Comparison of ENCODE assay signal across 8 cellular contexts in the genomic region with DNA sequence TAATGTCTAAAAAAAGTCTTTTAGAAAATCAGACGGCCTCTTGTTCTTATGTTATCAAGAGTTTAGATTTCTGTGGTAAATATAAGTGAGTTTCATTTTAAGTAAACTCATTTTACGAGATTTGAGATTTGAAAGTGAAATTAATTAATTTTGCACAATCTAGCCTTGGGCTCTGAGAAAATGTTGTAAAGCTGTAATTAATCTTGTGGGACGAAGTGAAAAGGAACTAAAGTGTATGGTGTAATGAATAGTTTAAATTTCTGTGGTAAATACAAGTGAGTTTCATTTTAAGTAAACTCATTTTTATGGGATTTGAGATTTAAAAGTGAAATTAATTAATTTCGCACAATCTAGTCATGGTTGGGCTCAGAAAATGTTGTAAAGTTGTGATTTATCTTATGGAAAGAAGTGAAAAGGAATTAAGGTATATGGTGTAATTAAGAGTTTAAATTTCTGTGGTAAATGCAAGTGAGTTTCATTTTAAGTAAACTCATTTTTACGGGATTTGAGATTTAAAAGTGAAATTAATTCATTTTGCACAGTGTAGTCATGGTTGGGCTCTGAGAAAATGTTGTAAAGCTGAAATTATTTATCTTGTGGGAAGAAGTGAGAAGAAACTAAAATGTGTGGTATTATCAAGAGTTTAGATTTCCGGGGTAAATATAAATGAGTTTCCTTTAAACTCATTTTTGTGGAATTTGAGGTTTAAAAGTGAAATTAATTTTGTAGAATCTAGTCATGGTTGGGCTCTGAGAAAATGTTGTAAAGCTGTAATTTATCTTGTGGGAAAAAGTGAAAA. TPM values are rescaled to one million over a fixed set of nuclear protein-coding genes. Genes with fewer than 3 reads are reported as not detected.
A peak's percentile ranks its signal among the peaks of the same experiment; 100 is the strongest.
DNase-seq lines count a peak whose midpoint lies in the region; ATAC-seq and TF ChIP-seq lines count a peak whose summit lies in the region.

No MANE protein-coding gene starts in this region.

- H3K4me3 ChIP-seq in kidney epithelial cell (ENCODE audit: low read depth, low read length) (peak overlapping the region; percentile 67), thoracic aorta (peak overlapping the region; percentile 85)

- peaks cover 25% of the 10 kb centered on the region for H3K4me1 Mint-ChIP-seq in activated CD4-positive, alpha-beta T cell treated with anti-CD3 and anti-CD28 coated beads, Interleukin-2, amount 10 ng/mL, durations not matched to agents 7 days and 5 days
- peaks cover 48% of the 10 kb centered on the region for H3K4me1 Mint-ChIP-seq in activated naive CD8-positive, alpha-beta T cell treated with anti-CD3 and anti-CD28 coated beads, Interleukin-2, amount 50 U/mL, for 24 hours

- no peaks in the 10 kb centered on the region for H3K36me3 Mint-ChIP-seq in activated CD4-positive, alpha-beta T cell treated with anti-CD3 and anti-CD28 coated beads, Interleukin-2, amount 10 ng/mL, durations not matched to agents 7 days and 5 days (ENCODE audit: low read depth)
- H3K36me3 Mint-ChIP-seq in activated naive CD8-positive, alpha-beta T cell treated with anti-CD3 and anti-CD28 coated beads, Interleukin-2, amount 50 U/mL, for 24 hours (ENCODE audit: low read depth), result no peaks in the 10 kb centered on the region

- no peak for TF ChIP-seq CTCF in kidney epithelial cell (IDR thresholded peaks at IDR 0.05; ENCODE audit: insufficient read depth, low read length, poor library complexity, severe bottlenecking)
- no peak for TF ChIP-seq CTCF in thoracic aorta (IDR thresholded peaks at IDR 0.05)

- H3K36me3 ChIP-seq in kidney epithelial cell (ENCODE audit: control insufficient read depth, insufficient read depth, low read length) (no peaks in the 10 kb centered on the region), thoracic aorta (no peaks in the 10 kb centered on the region)

- intact Hi-C loops in posterior vena cava (cut with DNase I), result no loop called here

- DNase-seq in activated CD4-positive, alpha-beta T cell treated with anti-CD3 and anti-CD28 coated beads, Interleukin-2, amount 10 ng/mL, durations not matched to agents 7 days and 5 days, result no peak
- DNase-seq in activated CD4-positive, alpha-beta T cell treated with anti-CD3 and anti-CD28 coated beads for 1 hour, result no peak
- no peak for DNase-seq in activated naive CD8-positive, alpha-beta T cell treated with anti-CD3 and anti-CD28 coated beads, Interleukin-2, amount 50 U/mL, for 24 hours
- DNase-seq in kidney epithelial cell (ENCODE audit: low read depth) (no peak), thoracic aorta (ENCODE audit: low spot score) (no peak), NCI-H1105 (lab: John Stamatoyannopoulos, UW) (no peak), posterior vena cava (ENCODE audit: low spot score) (no peak)

- peak overlapping the region; percentile 89 for H3K4me3 Mint-ChIP-seq in activated CD4-positive, alpha-beta T cell treated with anti-CD3 and anti-CD28 coated beads, Interleukin-2, amount 10 ng/mL, durations not matched to agents 7 days and 5 days
- peak overlapping the region; percentile 83 for H3K4me3 Mint-ChIP-seq in activated naive CD8-positive, alpha-beta T cell treated with anti-CD3 and anti-CD28 coated beads, Interleukin-2, amount 50 U/mL, for 24 hours

- CTCF ChIA-PET in activated CD4-positive, alpha-beta T cell treated with anti-CD3 and anti-CD28 coated beads, Interleukin-2, amount 10 ng/mL, durations not matched to agents 7 days and 5 days (lab: Charles Lee), result no interaction called here

- peak overlapping the region; percentile 89 for H3K27ac Mint-ChIP-seq in activated CD4-positive, alpha-beta T cell treated with anti-CD3 and anti-CD28 coated beads, Interleukin-2, amount 10 ng/mL, durations not matched to agents 7 days and 5 days
- H3K27ac Mint-ChIP-seq in activated naive CD8-positive, alpha-beta T cell treated with anti-CD3 and anti-CD28 coated beads, Interleukin-2, amount 50 U/mL, for 24 hours, result peak overlapping the region; percentile 91

- peaks cover 0 to 9% of the 10 kb centered on the region in 2 donors for H3K4me1 ChIP-seq in thoracic aorta (ENCODE audit: control insufficient read depth in 1 of 2, low read depth in 2 of 2)

- no peaks in the 10 kb centered on the region for H3K9me3 ChIP-seq in thoracic aorta

- no peaks in the 10 kb centered on the region for H3K9me3 Mint-ChIP-seq in activated CD4-positive, alpha-beta T cell treated with anti-CD3 and anti-CD28 coated beads, Interleukin-2, amount 10 ng/mL, durations not matched to agents 7 days and 5 days
- no peaks in the 10 kb centered on the region for H3K9me3 Mint-ChIP-seq in activated naive CD8-positive, alpha-beta T cell treated with anti-CD3 and anti-CD28 coated beads, Interleukin-2, amount 50 U/mL, for 24 hours

- H3K27me3 ChIP-seq in kidney epithelial cell (ENCODE audit: control insufficient read depth, insufficient read depth, low read length) (no peaks in the 10 kb centered on the region), thoracic aorta (replicated peaks; ENCODE audit: insufficient read depth) (no peaks in the 10 kb centered on the region)

- ATAC-seq in activated naive CD8-positive, alpha-beta T cell treated with anti-CD3 and anti-CD28 coated beads, Interleukin-2, amount 50 U/mL, for 24 hours, result no peak
- ATAC-seq in thoracic aorta (ENCODE audit: insufficient number of reproducible peaks, low FRiP score, low read depth), result no peak
- no peak for ATAC-seq in HG03565 (IDR thresholded peaks at IDR 0.05; ENCODE audit: unreplicated experiment)

- H3K27ac ChIP-seq in thoracic aorta, result peak overlapping the region in 1 of 2 donors; percentile 95

- peaks cover 43% of the 10 kb centered on the region for H3K27me3 Mint-ChIP-seq in activated CD4-positive, alpha-beta T cell treated with anti-CD3 and anti-CD28 coated beads, Interleukin-2, amount 10 ng/mL, durations not matched to agents 7 days and 5 days
- H3K27me3 Mint-ChIP-seq in activated naive CD8-positive, alpha-beta T cell treated with anti-CD3 and anti-CD28 coated beads, Interleukin-2, amount 50 U/mL, for 24 hours, result peaks cover 2% of the 10 kb centered on the region

- POLR2A ChIA-PET in activated CD4-positive, alpha-beta T cell treated with anti-CD3 and anti-CD28 coated beads, Interleukin-2, amount 10 ng/mL, durations not matched to agents 7 days and 5 days (lab: Charles Lee), result no interaction called here

RNA-seq across cellular contexts. Expression of a gene that starts 1.6 kb away (rescaled TPM):
- 1 to 10 TPM; 5.3 to 6.1 TPM for total RNA-seq in activated CD4-positive, alpha-beta T cell treated with anti-CD3 and anti-CD28 coated beads, Interleukin-2, amount 10 ng/mL, durations not matched to agents 7 days and 5 days
- total RNA-seq in kidney epithelial cell (3.0 and 4.0 TPM in 2 replicates), thoracic aorta (10 to 100 TPM in 1 of 2 donors, 1 to 10 TPM in 1; 5.6 to 20.1 TPM), posterior vena cava (10 to 100 TPM; 10.5 to 12.7 TPM)
